In genomic region chr22:38070250-38070921, GRCh38 we compare ENCODE assay signal across 16 cellular contexts. TPM values are rescaled to one million over a fixed set of nuclear protein-coding genes. Genes with fewer than 3 reads are reported as not detected.
DNase-seq lines count a peak whose midpoint lies in the region; ATAC-seq and TF ChIP-seq lines count a peak whose summit lies in the region.
"Had no signal": no experiment of that assay in that cellular context is flagged by ENCODE, and none has a peak within 500 bp of the region (broad histone marks: within the 10 kb centered on the region; RNA-seq: fewer than 3 reads in every experiment).

No MANE protein-coding gene starts in this region.

- H3K4me1 ChIP-seq in heart right ventricle (peaks cover 14 to 47% (median 37%) of the 10 kb centered on the region in 9 donors), tibial nerve (peaks cover 0 to 59% (median 12%) of the 10 kb centered on the region in 4 donors), spleen (no peaks in the 10 kb centered on the region)

- H3K27ac Mint-ChIP-seq in osteocyte (ENCODE audit: unreplicated experiment) = peak overlapping the region; percentile 81
- H3K27ac Mint-ChIP-seq: activated CD8-positive, alpha-beta memory T cell treated with anti-CD3 and anti-CD28 coated beads, Interleukin-2, amount 10 ng/mL, durations not matched to agents 7 days and 5 days had no signal

- peaks cover 9% of the 10 kb centered on the region for H3K36me3 Mint-ChIP-seq in osteocyte (ENCODE audit: unreplicated experiment)

- H3K36me3 ChIP-seq in heart right ventricle (peaks cover 0 to 95% (median 18%) of the 10 kb centered on the region in 9 donors), tibial nerve (peaks cover 4 to 97% (median 11%) of the 10 kb centered on the region in 3 donors), spleen (peaks cover 0 to 100% (median 84%) of the 10 kb centered on the region in 6 donors)

- no peaks in the 10 kb centered on the region for H3K9me3 Mint-ChIP-seq in osteocyte (ENCODE audit: unreplicated experiment)
- H3K9me3 Mint-ChIP-seq: naive B cell had no signal

- H3K4me3 ChIP-seq in heart right ventricle = no peak overlapping the region
- H3K4me3 ChIP-seq in tibial nerve = no peak overlapping the region
- no peak overlapping the region for H3K4me3 ChIP-seq in spleen
- H3K4me3 ChIP-seq: PC-9 had no signal

- H3K4me3 Mint-ChIP-seq in osteocyte (ENCODE audit: unreplicated experiment) = no peak overlapping the region
- H3K4me3 Mint-ChIP-seq: activated CD8-positive, alpha-beta memory T cell treated with anti-CD3 and anti-CD28 coated beads, Interleukin-2, amount 10 ng/mL, durations not matched to agents 7 days and 5 days had no signal

- TF ChIP-seq CTCF in heart right ventricle (IDR thresholded peaks at IDR 0.05) = no peak
- no peak for TF ChIP-seq CTCF in osteocyte (IDR thresholded peaks at IDR 0.05)
- no peak for TF ChIP-seq CTCF in tibial nerve (IDR thresholded peaks at IDR 0.05)
- TF ChIP-seq CTCF in spleen (IDR thresholded peaks at IDR 0.05 in 8 of 11, conservative IDR thresholded peaks at IDR 0.05 in 3 of 11) = no peak

- TF ChIP-seq POLR2A in tibial nerve (IDR thresholded peaks at IDR 0.05) = no peak
- TF ChIP-seq POLR2A in spleen (IDR thresholded peaks at IDR 0.05) = no peak

- H3K4me1 Mint-ChIP-seq in osteocyte (ENCODE audit: unreplicated experiment) = peaks cover 10% of the 10 kb centered on the region
- H3K4me1 Mint-ChIP-seq: activated CD8-positive, alpha-beta memory T cell treated with anti-CD3 and anti-CD28 coated beads, Interleukin-2, amount 10 ng/mL, durations not matched to agents 7 days and 5 days had no signal

- H3K27ac ChIP-seq in heart right ventricle (peak overlapping the region; percentile 64 to 93 (median 84)), tibial nerve (peak overlapping the region; percentile 69 to 96 (median 84)), spleen (peak overlapping the region in 1 of 8 donors; percentile 8)
- H3K27ac ChIP-seq: PC-9 had no signal

- H3K9me3 ChIP-seq in heart right ventricle = no peaks in the 10 kb centered on the region
- no peaks in the 10 kb centered on the region for H3K9me3 ChIP-seq in tibial nerve
- no peaks in the 10 kb centered on the region for H3K9me3 ChIP-seq in spleen

- WGBS in heart right ventricle, 2 donors = 68 to 77% methylated on average over 11 of the region's 11 CpGs
- 83% methylated on average over 9 to 11 of the region's 11 CpGs for WGBS in tibial nerve, 2 donors
- 86 to 95% (median 92%) methylated on average over 11 of the region's 11 CpGs for WGBS in spleen, 5 donors

- ATAC-seq in heart right ventricle = no peak
- ATAC-seq: activated CD8-positive, alpha-beta memory T cell treated with anti-CD3 and anti-CD28 coated beads, Interleukin-2, amount 10 ng/mL, durations not matched to agents 7 days and 5 days had no signal

- no peaks in the 10 kb centered on the region for H3K27me3 Mint-ChIP-seq in osteocyte (ENCODE audit: unreplicated experiment)
- H3K27me3 Mint-ChIP-seq: activated CD8-positive, alpha-beta memory T cell treated with anti-CD3 and anti-CD28 coated beads, Interleukin-2, amount 10 ng/mL, durations not matched to agents 7 days and 5 days; naive B cell had no signal

- intact Hi-C loops in heart right ventricle (cut with DNase I) = no loop called here
- intact Hi-C loops in spleen (cut with DNase I; ENCODE audit: low total_unique reads) = no loop called here

- H3K27me3 ChIP-seq in heart right ventricle (no peaks in the 10 kb centered on the region), tibial nerve (no peaks in the 10 kb centered on the region), spleen (replicated peaks in 1 of 7) (no peaks in the 10 kb centered on the region)

- no peak for TF ChIP-seq EP300 in tibial nerve (IDR thresholded peaks at IDR 0.05)

- peak; percentile 45 for DNase-seq in NCI-H82 (lab: John Stamatoyannopoulos, UW)
- DNase-seq in NCI-H82 treated with DMSO at 0.1 percent for 48 hours (lab: John Stamatoyannopoulos, UW; ENCODE audit: unreplicated experiment) = no peak
- DNase-seq in heart right ventricle = no peak
- DNase-seq in osteocyte (ENCODE audit: extremely low spot score, unreplicated experiment) = no peak
- no peak for DNase-seq in tibial nerve (ENCODE audit: low spot score in 2 of 2)
- DNase-seq in NCI-H128 (lab: John Stamatoyannopoulos, UW; ENCODE audit: unreplicated experiment) = no peak
- no peak for DNase-seq in spleen
- DNase-seq in activated naive CD4-positive, alpha-beta T cell (lab: John Stamatoyannopoulos, UW) = no peak
- DNase-seq: 8988T; activated CD8-positive, alpha-beta memory T cell treated with anti-CD3 and anti-CD28 coated beads, Interleukin-2, amount 10 ng/mL, durations not matched to agents 7 days and 5 days; activated naive CD4-positive, alpha-beta T cell treated with anti-CD3 and anti-CD28 coated beads, Interleukin-2, amount 50 U/mL, for 16 hours; naive B cell; NCI-H2029; NCI-H526 treated with DMSO at 0.1 percent for 48 hours; PC-9 had no signal

RNA-seq across cellular contexts. Expression of gene PICK1, which starts 13.2 kb away (rescaled TPM):
- total RNA-seq in heart right ventricle (10 to 100 TPM; 17.4 to 30.7 (median 22.1) TPM), osteocyte (26.2 and 27.9 TPM in 2 replicates), tibial nerve (10 to 100 TPM; 32.1 to 49.8 (median 44.2) TPM), spleen (10 to 100 TPM; 14.9 to 34.2 (median 31.9) TPM)
- polyA plus RNA-seq in heart right ventricle (10 to 100 TPM; 27.3 to 32.9 TPM), spleen (10 to 100 TPM; 16.4 to 29.3 (median 20.3) TPM)

RNA-seq across cellular contexts. Expression of gene SLC16A8, which starts 13.6 kb away (rescaled TPM):
- total RNA-seq in heart right ventricle = under 1 TPM in 1 of 10 donors, not detected in 9; 0.34 TPM
- polyA plus RNA-seq in heart right ventricle = under 1 TPM; 0.19 to 0.22 TPM
- total RNA-seq in osteocyte = not detected in 2 replicates
- 1 to 10 TPM in 3 of 4 donors, under 1 TPM in 1; 0.98 to 1.8 (median 1.4) TPM for total RNA-seq in tibial nerve
- under 1 TPM in 3 of 7 donors, not detected in 4; 0.30 to 0.77 (median 0.60) TPM for total RNA-seq in spleen
- 1 to 10 TPM in 1 of 3 donors, under 1 TPM in 2; 0.22 to 1.2 (median 0.97) TPM for polyA plus RNA-seq in spleen
- total RNA-seq: activated CD8-positive, alpha-beta memory T cell treated with anti-CD3 and anti-CD28 coated beads, Interleukin-2, amount 10 ng/mL, durations not matched to agents 7 days and 5 days; PC-9 had no signal
- polyA plus RNA-seq: keratinocyte had no signal

RNA-seq across cellular contexts. Expression of gene BAIAP2L2, which starts 40.1 kb away (rescaled TPM):
- total RNA-seq in heart right ventricle (under 1 TPM in 6 of 10 donors, not detected in 4; 0.12 to 0.36 (median 0.17) TPM), osteocyte (0.39 and 0.48 TPM in 2 replicates), tibial nerve (1 to 10 TPM in 3 of 4 donors, not detected in 1; 1.3 to 2.7 (median 2.1) TPM), spleen (1 to 10 TPM in 3 of 7 donors, under 1 TPM in 4; 0.37 to 3.0 (median 0.92) TPM)
- polyA plus RNA-seq in heart right ventricle (under 1 TPM; 0.28 to 0.37 TPM), spleen (1 to 10 TPM in 1 of 3 donors, under 1 TPM in 2; 0.77 to 1.9 (median 0.90) TPM)
